In genomic region chr15:67859331-67859946, GRCh38 we compare ENCODE assay signal across 13 cellular contexts. TPM values are rescaled to one million over a fixed set of nuclear protein-coding genes. Genes with fewer than 3 reads are reported as not detected.
"Had no signal": no experiment of that assay in that cellular context is flagged by ENCODE, and none has a peak within 500 bp of the region (broad histone marks: within the 10 kb centered on the region; RNA-seq: fewer than 3 reads in every experiment).

No MANE protein-coding gene starts in this region.

- H3K27ac Mint-ChIP-seq: activated CD8-positive, alpha-beta T cell treated with anti-CD3 and anti-CD28 coated beads for 36 hours; activated naive CD4-positive, alpha-beta T cell treated with anti-CD3 and anti-CD28 coated beads for 36 hours; activated T-helper 17 cell treated with anti-CD3 and anti-CD28 coated beads, Interleukin-2, amount 50 U/mL, for 72 hours; stimulated activated effector memory CD8-positive, alpha-beta T cell treated with anti-CD3 and anti-CD28 coated beads, Interleukin-12 subunit alpha, Interleukin-12 subunit beta, amount 100 ng/mL, for 72 hours had no signal

- H3K4me2 ChIP-seq: smooth muscle cell had no signal

- ATAC-seq: activated CD8-positive, alpha-beta T cell treated with anti-CD3 and anti-CD28 coated beads for 36 hours; activated T-helper 17 cell treated with anti-CD3 and anti-CD28 coated beads, Interleukin-2, amount 50 U/mL, for 72 hours; gastroesophageal sphincter; left ventricle myocardium superior; right cardiac atrium; stimulated activated effector memory CD8-positive, alpha-beta T cell treated with anti-CD3 and anti-CD28 coated beads, Interleukin-12 subunit alpha, Interleukin-12 subunit beta, amount 100 ng/mL, for 72 hours had no signal

- H3K4me3 Mint-ChIP-seq: activated CD8-positive, alpha-beta T cell treated with anti-CD3 and anti-CD28 coated beads for 36 hours; activated naive CD4-positive, alpha-beta T cell treated with anti-CD3 and anti-CD28 coated beads for 36 hours; activated T-helper 17 cell treated with anti-CD3 and anti-CD28 coated beads, Interleukin-2, amount 50 U/mL, for 72 hours; stimulated activated effector memory CD8-positive, alpha-beta T cell treated with anti-CD3 and anti-CD28 coated beads, Interleukin-12 subunit alpha, Interleukin-12 subunit beta, amount 100 ng/mL, for 72 hours had no signal

- H3K9me3 Mint-ChIP-seq: activated CD8-positive, alpha-beta T cell treated with anti-CD3 and anti-CD28 coated beads for 36 hours; activated naive CD4-positive, alpha-beta T cell treated with anti-CD3 and anti-CD28 coated beads for 36 hours; activated T-helper 17 cell treated with anti-CD3 and anti-CD28 coated beads, Interleukin-2, amount 50 U/mL, for 72 hours; stimulated activated effector memory CD8-positive, alpha-beta T cell treated with anti-CD3 and anti-CD28 coated beads, Interleukin-12 subunit alpha, Interleukin-12 subunit beta, amount 100 ng/mL, for 72 hours had no signal

- H3K27me3 ChIP-seq: gastroesophageal sphincter, transverse colon had no signal

- H3K9me3 ChIP-seq: gastroesophageal sphincter, transverse colon had no signal

- H3K27ac ChIP-seq: epithelial cell of prostate, gastroesophageal sphincter, transverse colon had no signal

- H3K4me3 ChIP-seq: gastroesophageal sphincter, smooth muscle cell, transverse colon had no signal

- H3K36me3 ChIP-seq: gastroesophageal sphincter, transverse colon had no signal

- DNase-seq: activated CD8-positive, alpha-beta T cell treated with anti-CD3 and anti-CD28 coated beads for 36 hours; activated naive CD4-positive, alpha-beta T cell treated with anti-CD3 and anti-CD28 coated beads for 36 hours; central memory CD4-positive, alpha-beta T cell; effector memory CD4-positive, alpha-beta T cell; left ventricle myocardium superior; right cardiac atrium; transverse colon had no signal

- H3K4me1 Mint-ChIP-seq: stimulated activated effector memory CD8-positive, alpha-beta T cell treated with anti-CD3 and anti-CD28 coated beads, Interleukin-12 subunit alpha, Interleukin-12 subunit beta, amount 100 ng/mL, for 72 hours had no signal

- H3K36me3 Mint-ChIP-seq: stimulated activated effector memory CD8-positive, alpha-beta T cell treated with anti-CD3 and anti-CD28 coated beads, Interleukin-12 subunit alpha, Interleukin-12 subunit beta, amount 100 ng/mL, for 72 hours had no signal

RNA-seq across cellular contexts. Expression of gene RNU6-1, which starts 19.6 kb away (rescaled TPM):
- total RNA-seq: activated CD8-positive, alpha-beta T cell treated with anti-CD3 and anti-CD28 coated beads for 36 hours; activated naive CD4-positive, alpha-beta T cell treated with anti-CD3 and anti-CD28 coated beads for 36 hours; activated T-helper 17 cell treated with anti-CD3 and anti-CD28 coated beads, Interleukin-2, amount 50 U/mL, for 72 hours; gastroesophageal sphincter; left ventricle myocardium superior; mesenteric fat pad; right cardiac atrium; smooth muscle cell; transverse colon had no signal
